15 cellular contexts compared by ENCODE assay signal in genomic region chr12:49244161-49244560, GRCh38. TPM values are rescaled to one million over a fixed set of nuclear protein-coding genes. Genes with fewer than 3 reads are reported as not detected.
A peak's percentile ranks its signal among the peaks of the same experiment; 100 is the strongest.
DNase-seq lines count a peak whose midpoint lies in the region; ATAC-seq and TF ChIP-seq lines count a peak whose summit lies in the region.
"Had no signal": no experiment of that assay in that cellular context is flagged by ENCODE, and none has a peak within 500 bp of the region (broad histone marks: within the 10 kb centered on the region; RNA-seq: fewer than 3 reads in every experiment).

No MANE protein-coding gene starts in this region.

- no peak overlapping the region for H3K4me3 Mint-ChIP-seq in stimulated activated memory B cell treated with anti-CD40 and anti-IgM and Interleukin-4, amounts not matched to agents 10 μg/mL and 1 μg/mL and 100 μg/mL, for 72 hours
- H3K4me3 Mint-ChIP-seq: activated CD8-positive, alpha-beta T cell treated with anti-CD3 and anti-CD28 coated beads for 36 hours; neural crest cell had no signal

- H3K4me2 ChIP-seq in SK-N-SH: peak overlapping the region; percentile 48; the same call in 1 of the 2 replicates
- H3K4me2 ChIP-seq in fibroblast of lung (ENCODE audit: extremely low read depth, insufficient read depth, low read length): peak overlapping the region; percentile 32

- no peaks in the 10 kb centered on the region for H3K27me3 ChIP-seq in SK-N-SH (ENCODE audit: insufficient read depth)
- no peaks in the 10 kb centered on the region for H3K27me3 ChIP-seq in fibroblast of lung (ENCODE audit: control insufficient read depth, insufficient read depth, low read length)
- H3K27me3 ChIP-seq in thoracic aorta (replicated peaks; ENCODE audit: insufficient read depth): no peaks in the 10 kb centered on the region
- no peaks in the 10 kb centered on the region for H3K27me3 ChIP-seq in dorsolateral prefrontal cortex

- CTCF ChIA-PET in SK-N-SH (lab: Yijun Ruan, JAX): interaction anchor here (0.6 to 2.4 kb wide), 5 partner anchors 9 to 250 kb away, joined by 3 to 14 read pairs (median 5); no protein-coding TSS in a partner anchor

- DNase-seq in GM03348 (ENCODE audit: low spot score) (peak; percentile 74), SK-N-SH (no peak), fibroblast of lung (ENCODE audit: low read depth in 2 of 2) (peak; percentile 60 to 89), thoracic aorta (ENCODE audit: low spot score) (no peak), dorsolateral prefrontal cortex (no peak)
- DNase-seq: activated CD8-positive, alpha-beta T cell treated with anti-CD3 and anti-CD28 coated beads for 36 hours; activated gamma-delta T cell treated with Interleukin-2 at 50 U/mL for 16 hours; central memory CD4-positive, alpha-beta T cell; NCI-H1436; NCI-H526 had no signal

- ATAC-seq in thoracic aorta (ENCODE audit: insufficient number of reproducible peaks, low FRiP score, low read depth) (no peak), HG03439 (IDR thresholded peaks at IDR 0.05; ENCODE audit: unreplicated experiment) (no peak)
- ATAC-seq in stimulated activated memory B cell treated with anti-CD40 and anti-IgM and Interleukin-4, amounts not matched to agents 10 μg/mL and 1 μg/mL and 100 μg/mL, for 72 hours: no peak
- ATAC-seq: activated CD8-positive, alpha-beta T cell treated with anti-CD3 and anti-CD28 coated beads for 36 hours had no signal

- no peaks in the 10 kb centered on the region for H3K27me3 Mint-ChIP-seq in stimulated activated memory B cell treated with anti-CD40 and anti-IgM and Interleukin-4, amounts not matched to agents 10 μg/mL and 1 μg/mL and 100 μg/mL, for 72 hours
- H3K27me3 Mint-ChIP-seq: activated CD8-positive, alpha-beta T cell treated with anti-CD3 and anti-CD28 coated beads for 36 hours had no signal

- H3K9me3 ChIP-seq in SK-N-SH: no peaks in the 10 kb centered on the region
- H3K9me3 ChIP-seq in fibroblast of lung (ENCODE audit: control insufficient read depth, insufficient read depth, low read depth, low read length): no peaks in the 10 kb centered on the region
- no peaks in the 10 kb centered on the region for H3K9me3 ChIP-seq in thoracic aorta

- TF ChIP-seq EP300 in SK-N-SH (IDR thresholded peaks at IDR 0.05; ENCODE audit: borderline replicate concordance in 1 of 2, low read depth in 1 of 2, low read length in 1 of 2): no peak

- H3K79me2 ChIP-seq in SK-N-SH (ENCODE audit: insufficient read depth) (no peaks in the 10 kb centered on the region), fibroblast of lung (ENCODE audit: control insufficient read depth, insufficient read depth, low read length) (no peaks in the 10 kb centered on the region)

- H3K36me3 Mint-ChIP-seq in stimulated activated memory B cell treated with anti-CD40 and anti-IgM and Interleukin-4, amounts not matched to agents 10 μg/mL and 1 μg/mL and 100 μg/mL, for 72 hours: no peaks in the 10 kb centered on the region

- H3K4me1 ChIP-seq in SK-N-SH (ENCODE audit: control insufficient read depth in 1 of 2, insufficient read depth in 2 of 2, low read depth in 1 of 2, low read length in 1 of 2): peaks cover 0 to 13% of the 10 kb centered on the region in 2 experiments; a peak in 2 of 4 replicates
- peaks cover 3% of the 10 kb centered on the region for H3K4me1 ChIP-seq in fibroblast of lung (ENCODE audit: control insufficient read depth, extremely low read depth, insufficient read depth, low read length)
- H3K4me1 ChIP-seq in thoracic aorta (ENCODE audit: control insufficient read depth in 1 of 2, low read depth in 2 of 2): peaks cover 10 to 21% of the 10 kb centered on the region in 2 donors

- intact Hi-C loops in dorsolateral prefrontal cortex (cut with DNase I): no loop called here

- peaks cover 22% of the 10 kb centered on the region for H3F3A ChIP-seq in SK-N-SH (replicated peaks; ENCODE audit: insufficient read depth)

- POLR2A ChIA-PET in SK-N-SH (lab: Yijun Ruan, JAX): interaction anchor here (1.3 kb wide), 1 partner anchor 9 kb away, joined by 4 read pairs; no protein-coding TSS in a partner anchor

- no peak overlapping the region for H3K4me3 ChIP-seq in SK-N-SH (ENCODE audit: low read depth in 2 of 2, low read length in 1 of 2)
- no peak overlapping the region for H3K4me3 ChIP-seq in fibroblast of lung (replicated peaks in 1 of 4; ENCODE audit: control extremely low read depth in 1 of 4, insufficient read depth in 1 of 4, low read depth in 3 of 4, low read length in 4 of 4)
- H3K4me3 ChIP-seq in thoracic aorta: peak overlapping the region; percentile 3
- H3K4me3 ChIP-seq in dorsolateral prefrontal cortex: no peak overlapping the region
- H3K4me3 ChIP-seq: skin epidermis had no signal

- no peaks in the 10 kb centered on the region for H3K9me2 ChIP-seq in SK-N-SH

- H3K36me3 ChIP-seq in SK-N-SH (replicated peaks in 1 of 2; ENCODE audit: control insufficient read depth in 1 of 2, insufficient read depth in 2 of 2, low read length in 1 of 2) (no peaks in the 10 kb centered on the region), fibroblast of lung (ENCODE audit: control insufficient read depth, insufficient read depth, low read length) (no peaks in the 10 kb centered on the region), thoracic aorta (no peaks in the 10 kb centered on the region)

- H3K4me1 Mint-ChIP-seq in stimulated activated memory B cell treated with anti-CD40 and anti-IgM and Interleukin-4, amounts not matched to agents 10 μg/mL and 1 μg/mL and 100 μg/mL, for 72 hours: no peaks in the 10 kb centered on the region

- peak overlapping the region; percentile 59 to 96; a peak in 3 of 4 replicates for H3K27ac ChIP-seq in SK-N-SH (ENCODE audit: low read depth in 2 of 2, low read length in 1 of 2)
- peak overlapping the region; percentile 57 for H3K27ac ChIP-seq in fibroblast of lung (ENCODE audit: insufficient read depth, low read length)
- H3K27ac ChIP-seq in thoracic aorta: peak overlapping the region; percentile 69 to 78
- no peak overlapping the region for H3K27ac ChIP-seq in dorsolateral prefrontal cortex
- H3K27ac ChIP-seq: epithelial cell of prostate had no signal

- 43% methylated on average over 2 of the region's 2 CpGs for WGBS in SK-N-SH (ENCODE audit: low lambda C conversion rate)

- H4K20me1 ChIP-seq in SK-N-SH (ENCODE audit: insufficient read depth): no peaks in the 10 kb centered on the region
- no peaks in the 10 kb centered on the region for H4K20me1 ChIP-seq in fibroblast of lung (ENCODE audit: control insufficient read depth, extremely low read depth, insufficient read depth, low read length)

- TF ChIP-seq CTCF in SK-N-SH (IDR thresholded peaks at IDR 0.05) (no peak), fibroblast of lung (conservative IDR thresholded peaks at IDR 0.05 in 1 of 2, IDR thresholded peaks at IDR 0.05 in 1 of 2; ENCODE audit: low read depth in 1 of 2, low read length in 2 of 2) (no peak), thoracic aorta (IDR thresholded peaks at IDR 0.05) (no peak), dorsolateral prefrontal cortex (IDR thresholded peaks at IDR 0.05 in 54 of 56, conservative IDR thresholded peaks at IDR 0.05 in 2 of 56; ENCODE audit: low read depth in 1 of 56, partially characterized antibody in 56 of 56) (no peak)

- H2AFZ ChIP-seq in SK-N-SH (ENCODE audit: low read depth) (peak overlapping the region; percentile 94), fibroblast of lung (ENCODE audit: low read length) (peak overlapping the region; percentile 74)

- no peak for TF ChIP-seq RAD21 in SK-N-SH (IDR thresholded peaks at IDR 0.05; ENCODE audit: low read length)

- H3K9ac ChIP-seq in SK-N-SH (peak overlapping the region; percentile 40), fibroblast of lung (ENCODE audit: insufficient read depth, low read length) (no peak overlapping the region)

- no peaks in the 10 kb centered on the region for H3K9me3 Mint-ChIP-seq in stimulated activated memory B cell treated with anti-CD40 and anti-IgM and Interleukin-4, amounts not matched to agents 10 μg/mL and 1 μg/mL and 100 μg/mL, for 72 hours
- H3K9me3 Mint-ChIP-seq: activated CD8-positive, alpha-beta T cell treated with anti-CD3 and anti-CD28 coated beads for 36 hours; neural crest cell had no signal

- no peak overlapping the region for H3K27ac Mint-ChIP-seq in stimulated activated memory B cell treated with anti-CD40 and anti-IgM and Interleukin-4, amounts not matched to agents 10 μg/mL and 1 μg/mL and 100 μg/mL, for 72 hours
- H3K27ac Mint-ChIP-seq: activated CD8-positive, alpha-beta T cell treated with anti-CD3 and anti-CD28 coated beads for 36 hours had no signal

TF ChIP-seq in SK-N-SH, 30 proteins besides CTCF, POLR2A, EP300 and RAD21 (continues in another document):
- TF ChIP-seq EZH2phosphoT487 (IDR thresholded peaks at IDR 0.05; ENCODE audit: borderline replicate concordance, low read depth) (no peak), MEF2A (IDR thresholded peaks at IDR 0.05; ENCODE audit: borderline replicate concordance, low read depth) (0 out of 2 replicates have a peak, but pooled peaks have one; percentile 47), TCF12 (IDR thresholded peaks at IDR 0.05) (peak; percentile 33; the same call in 1 of the 2 replicates)

RNA-seq across cellular contexts. Expression of gene TUBA1C, which starts 20.7 kb away (rescaled TPM):
- polyA plus RNA-seq in SK-N-SH (2012; rRNA removed): 3.3 and 4.6 TPM in 2 replicates
- polyA plus RNA-seq in SK-N-SH (2012; cell fraction: cytosol; rRNA removed): 3.6 and 4.5 TPM in 2 replicates
- polyA plus RNA-seq in SK-N-SH (2012; cell fraction: nucleus; rRNA removed): 2.4 and 2.8 TPM in 2 replicates
- total RNA-seq in fibroblast of lung: 121 and 164 TPM in 2 replicates
- polyA plus RNA-seq in fibroblast of lung: 1,111 and 2,663 TPM in 2 replicates
- polyA plus RNA-seq in fibroblast of lung (2012): 412 and 839 TPM in 2 replicates
- polyA minus RNA-seq in fibroblast of lung (ENCODE audit: low replicate concordance): 1,833 and 3,318 TPM in 2 replicates
- total RNA-seq in thoracic aorta: 100 to 1,000 TPM; 239 to 277 TPM
- 10 to 100 TPM in 95 of 120 experiments, 1 to 10 TPM in 25; 3.6 to 40.5 (median 14.6) TPM for total RNA-seq in dorsolateral prefrontal cortex

RNA-seq across cellular contexts. Expression of gene PRPH, which starts 50.8 kb away (rescaled TPM):
- 1.7 and 1.9 TPM in 2 replicates for polyA plus RNA-seq in SK-N-SH (2012; rRNA removed)
- 0.37 and 0.80 TPM in 2 replicates for polyA plus RNA-seq in SK-N-SH (2012; cell fraction: cytosol; rRNA removed)
- 9.5 and 15.2 TPM in 2 replicates for polyA plus RNA-seq in SK-N-SH (2012; cell fraction: nucleus; rRNA removed)
- 0.26 and 0.50 TPM in 2 replicates for total RNA-seq in fibroblast of lung
- polyA plus RNA-seq in fibroblast of lung: 0.06 and 0.49 TPM in 2 replicates
- polyA plus RNA-seq in fibroblast of lung (2012): 0.75 TPM in 1 of 2 replicates, not detected in the other
- polyA minus RNA-seq in fibroblast of lung (ENCODE audit: low replicate concordance): 0.70 TPM in 1 of 2 replicates, not detected in the other
- total RNA-seq in thoracic aorta: 1 to 10 TPM in 1 of 2 donors, not detected in 1; 2.5 TPM
- total RNA-seq in dorsolateral prefrontal cortex: 1 to 10 TPM in 40 of 120 experiments, under 1 TPM in 58, not detected in 22; 0.15 to 10.0 (median 0.84) TPM
- total RNA-seq: activated CD8-positive, alpha-beta T cell treated with anti-CD3 and anti-CD28 coated beads for 36 hours had no signal

RNA-seq across cellular contexts. Expression of gene TUBA1A, which starts 55.3 kb away (rescaled TPM):
- polyA plus RNA-seq in SK-N-SH (2012; rRNA removed): 1,427 and 1,906 TPM in 2 replicates
- polyA plus RNA-seq in SK-N-SH (2012; cell fraction: cytosol; rRNA removed): 1,102 and 1,356 TPM in 2 replicates
- polyA plus RNA-seq in SK-N-SH (2012; cell fraction: nucleus; rRNA removed): 1,333 and 1,752 TPM in 2 replicates
- 772 and 888 TPM in 2 replicates for total RNA-seq in fibroblast of lung
- polyA plus RNA-seq in fibroblast of lung: 2,642 and 3,496 TPM in 2 replicates
- 1,551 and 1,948 TPM in 2 replicates for polyA plus RNA-seq in fibroblast of lung (2012)
- 4,230 and 5,465 TPM in 2 replicates for polyA minus RNA-seq in fibroblast of lung (ENCODE audit: low replicate concordance)
- 100 to 1,000 TPM; 107 to 259 TPM for total RNA-seq in thoracic aorta
- total RNA-seq in dorsolateral prefrontal cortex: 1,000 to 10,000 TPM in 11 of 120 experiments, 100 to 1,000 TPM in 109; 197 to 1,976 (median 609) TPM

Comparison
In these comparisons a context has a peak if more than half of its experiments do, and no peak if none do; other contexts are left out.
1. DNase-seq: peak in GM03348 (single experiment) and fibroblast of lung (2 of 2); none in SK-N-SH (single experiment), thoracic aorta (single experiment) and dorsolateral prefrontal cortex (0 of 10).
2. H3K27ac ChIP-seq: peak in SK-N-SH (2 of 2), fibroblast of lung (single experiment) and thoracic aorta (2 of 2); none in dorsolateral prefrontal cortex (0 of 59).